Comparison of ENCODE assay signal across 8 cellular contexts in the genomic region with DNA sequence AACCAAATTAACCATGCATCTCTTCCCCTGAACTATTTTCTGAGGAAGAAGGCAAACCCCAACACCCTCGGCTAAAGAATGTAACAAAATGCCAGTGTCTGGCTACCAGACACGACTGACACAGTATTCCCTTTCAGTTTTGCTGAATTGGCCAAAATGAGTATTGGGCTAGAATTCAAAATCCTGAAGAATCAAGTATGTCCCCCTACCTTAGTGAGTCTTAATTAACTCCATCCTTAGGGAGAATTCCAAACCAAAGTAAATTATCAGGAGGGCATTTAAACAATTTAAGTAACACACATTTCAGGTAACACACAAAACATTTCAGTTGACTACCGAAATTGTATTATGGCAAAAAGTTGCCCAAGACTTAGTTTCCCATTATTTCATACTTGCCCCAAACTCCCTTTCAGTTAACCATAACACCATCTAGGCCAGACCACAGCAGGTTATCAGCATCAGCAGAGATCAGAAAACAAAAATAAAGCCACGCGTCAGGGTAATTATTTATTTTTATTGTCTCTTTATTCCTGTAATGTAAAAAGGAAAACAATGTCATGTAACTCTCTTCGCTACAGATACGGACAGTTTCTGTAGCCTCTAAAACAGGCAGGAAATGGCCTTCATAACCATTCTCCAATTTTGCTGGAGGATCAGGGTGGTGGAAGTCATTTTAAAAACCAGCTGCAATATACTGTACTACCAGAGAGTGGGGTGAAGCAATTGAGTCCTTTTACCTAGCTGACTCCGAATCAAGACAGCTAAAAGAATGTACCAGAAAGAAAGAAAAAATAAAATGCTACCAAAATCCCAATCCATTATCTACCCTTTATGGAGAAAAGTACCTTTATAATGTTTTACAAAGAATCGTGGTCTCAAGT. TPM values are rescaled to one million over a fixed set of nuclear protein-coding genes. Genes with fewer than 3 reads are reported as not detected.
DNase-seq lines count a peak whose midpoint lies in the region; ATAC-seq, FAIRE-seq and TF ChIP-seq lines count a peak whose summit lies in the region.

No MANE protein-coding gene starts in this region.

- H3K4me3 ChIP-seq in bronchial epithelial cell (ENCODE audit: low read depth, low read length) = peak overlapping the region; percentile 93

- TF ChIP-seq CTCF in bronchial epithelial cell (IDR thresholded peaks at IDR 0.05; ENCODE audit: insufficient read depth, low read length, severe bottlenecking) = peak; percentile 12

- peaks cover 60% of the 10 kb centered on the region for H3K4me1 Mint-ChIP-seq in activated naive CD4-positive, alpha-beta T cell treated with anti-CD3 and anti-CD28 coated beads, Interleukin-2, amount 50 U/mL, for 24 hours

- H3K27me3 ChIP-seq in bronchial epithelial cell (ENCODE audit: control insufficient read depth, insufficient read depth, low read length) = no peaks in the 10 kb centered on the region

- H3K36me3 Mint-ChIP-seq in activated naive CD4-positive, alpha-beta T cell treated with anti-CD3 and anti-CD28 coated beads, Interleukin-2, amount 50 U/mL, for 24 hours = peaks cover 33% of the 10 kb centered on the region

- H3K27ac Mint-ChIP-seq in activated naive CD4-positive, alpha-beta T cell treated with anti-CD3 and anti-CD28 coated beads, Interleukin-2, amount 50 U/mL, for 24 hours = peak overlapping the region; percentile 94

- ATAC-seq in HG02852 (IDR thresholded peaks at IDR 0.05; ENCODE audit: unreplicated experiment) (no peak), HG03039 (IDR thresholded peaks at IDR 0.05; ENCODE audit: unreplicated experiment) (no peak)

- peak overlapping the region; percentile 93 for H3K4me3 Mint-ChIP-seq in activated naive CD4-positive, alpha-beta T cell treated with anti-CD3 and anti-CD28 coated beads, Interleukin-2, amount 50 U/mL, for 24 hours

- no peaks in the 10 kb centered on the region for H3K9me3 Mint-ChIP-seq in activated naive CD4-positive, alpha-beta T cell treated with anti-CD3 and anti-CD28 coated beads, Interleukin-2, amount 50 U/mL, for 24 hours

- no peaks in the 10 kb centered on the region for H3K27me3 Mint-ChIP-seq in activated naive CD4-positive, alpha-beta T cell treated with anti-CD3 and anti-CD28 coated beads, Interleukin-2, amount 50 U/mL, for 24 hours

- DNase-seq in activated naive CD4-positive, alpha-beta T cell treated with Interleukin-2 at 50 U/mL for 16 hours = no peak
- DNase-seq in NOMO-1 (lab: John Stamatoyannopoulos, UW; ENCODE audit: unreplicated experiment in 2 of 2) (peak; percentile 34 to 62), bronchial epithelial cell (ENCODE audit: low read depth) (peak; percentile 46), medulla oblongata (ENCODE audit: extremely low spot score) (peak; percentile 53), NCI-H524 treated with DMSO at 0.1 percent for 48 hours (lab: John Stamatoyannopoulos, UW) (no peak)

- peaks cover 3% of the 10 kb centered on the region for H3K36me3 ChIP-seq in bronchial epithelial cell (ENCODE audit: control insufficient read depth, insufficient read depth, low read length)

- no peak for FAIRE-seq in bronchial epithelial cell (lab: Jason Lieb, UNC)

RNA-seq across cellular contexts. Expression of gene SNX5, which starts 1.9 kb away (rescaled TPM):
- 96.5 and 152 TPM in 2 replicates for total RNA-seq in bronchial epithelial cell

RNA-seq across cellular contexts. Expression of gene MGME1, which starts 2.1 kb away (rescaled TPM):
- total RNA-seq in bronchial epithelial cell = 8.6 and 10.3 TPM in 2 replicates

Comparison
In these comparisons a context has a peak if more than half of its experiments do, and no peak if none do; other contexts are left out.
1. DNase-seq: peak in NOMO-1 (2 of 2), bronchial epithelial cell (single experiment) and medulla oblongata (single experiment); none in activated naive CD4-positive, alpha-beta T cell treated with Interleukin-2 at 50 U/mL for 16 hours (single experiment) and NCI-H524 treated with DMSO at 0.1 percent for 48 hours (single experiment).